11 cellular contexts compared by ENCODE assay signal in the genomic region with DNA sequence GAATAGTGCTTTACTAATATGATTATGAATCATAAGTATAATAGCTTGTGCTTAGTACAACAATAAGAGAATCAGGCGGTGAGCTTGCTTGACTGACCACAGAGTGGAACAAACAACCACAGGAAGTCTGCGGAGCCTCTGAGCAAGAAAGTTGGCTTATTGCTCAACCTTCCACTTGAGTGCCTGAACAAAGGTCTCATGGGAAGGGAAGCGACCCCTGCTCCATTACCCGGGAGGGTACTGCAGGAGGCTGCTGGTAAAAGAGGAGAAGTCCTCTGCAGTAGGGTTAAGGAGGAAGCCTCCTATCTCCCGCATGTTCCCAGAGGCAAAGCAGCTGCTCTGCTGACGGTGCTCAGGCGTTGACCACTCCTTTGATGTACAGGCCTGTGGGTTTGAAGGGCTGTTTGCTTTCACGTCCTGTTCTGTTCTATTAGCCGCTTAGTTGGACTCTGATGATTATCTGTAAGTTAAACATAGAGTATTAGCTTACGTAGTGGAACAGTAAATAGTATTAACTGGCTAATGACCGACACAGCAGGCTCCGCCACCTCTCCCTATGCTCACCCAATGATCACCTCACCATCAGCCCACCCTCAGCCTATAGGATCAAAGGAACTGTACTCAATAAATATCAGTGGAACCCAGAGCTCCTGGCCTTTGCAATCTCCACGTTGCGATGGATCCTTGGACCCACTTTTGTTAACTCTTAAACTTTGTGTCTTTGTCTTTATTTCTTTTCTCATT. TPM values are rescaled to one million over a fixed set of nuclear protein-coding genes. Genes with fewer than 3 reads are reported as not detected.
DNase-seq lines count a peak whose midpoint lies in the region; ATAC-seq, FAIRE-seq and TF ChIP-seq lines count a peak whose summit lies in the region.
"Had no signal": no experiment of that assay in that cellular context is flagged by ENCODE, and none has a peak within 500 bp of the region (broad histone marks: within the 10 kb centered on the region; RNA-seq: fewer than 3 reads in every experiment).

No MANE protein-coding gene starts in this region.

- no peaks in the 10 kb centered on the region for H3K36me3 ChIP-seq in MG63
- no peaks in the 10 kb centered on the region for H3K36me3 ChIP-seq in astrocyte (ENCODE audit: insufficient read depth, low read length)
- no peaks in the 10 kb centered on the region for H3K36me3 ChIP-seq in esophagus muscularis mucosa

- H3K4me2 ChIP-seq in astrocyte (ENCODE audit: low read length): peak overlapping the region; percentile 28

- TF ChIP-seq EP300 in esophagus muscularis mucosa (IDR thresholded peaks at IDR 0.05): no peak

- intact Hi-C loops in left colon (cut with DNase I, micrococcal nuclease): no loop called here
- intact Hi-C loops in esophagus muscularis mucosa (cut with DNase I): loop anchor here (5.0 kb wide), 3 partner anchors 64 to 194 kb away; no protein-coding TSS in a partner anchor

- peaks cover 36% of the 10 kb centered on the region for H3K27me3 Mint-ChIP-seq in astrocyte (ENCODE audit: low read depth, unreplicated experiment)

- TF ChIP-seq CTCF in astrocyte (IDR thresholded peaks at IDR 0.05; ENCODE audit: insufficient read depth, low read depth, low read length) (no peak), esophagus muscularis mucosa (IDR thresholded peaks at IDR 0.05) (no peak)

- no peaks in the 10 kb centered on the region for H3K36me3 Mint-ChIP-seq in astrocyte (ENCODE audit: low read depth, unreplicated experiment)
- H3K36me3 Mint-ChIP-seq: CD8-positive, alpha-beta memory T cell had no signal

- FAIRE-seq in astrocyte (lab: Jason Lieb, UNC): no peak
- FAIRE-seq: TTC549 had no signal

- no peak overlapping the region for H3K4me3 Mint-ChIP-seq in astrocyte (ENCODE audit: unreplicated experiment)
- H3K4me3 Mint-ChIP-seq: CD8-positive, alpha-beta memory T cell had no signal

- peaks cover 32% of the 10 kb centered on the region for H3K27me3 ChIP-seq in MG63
- peaks cover 42% of the 10 kb centered on the region for H3K27me3 ChIP-seq in astrocyte (ENCODE audit: insufficient read depth, low read length)
- H3K27me3 ChIP-seq in esophagus muscularis mucosa: peaks cover 3 to 61% (median 16%) of the 10 kb centered on the region in 4 donors

- no peaks in the 10 kb centered on the region for H4K20me1 ChIP-seq in astrocyte (ENCODE audit: insufficient read depth, low read length)

- no peak overlapping the region for H3K9ac ChIP-seq in astrocyte (ENCODE audit: low read length)

- DNase-seq in activated CD4-positive, alpha-beta T cell treated with anti-CD3 and anti-CD28 coated beads for 48 hours: peak; percentile 45
- no peak for DNase-seq in activated CD4-positive, alpha-beta T cell treated with anti-CD3 and anti-CD28 coated beads for 4 hours
- peak; percentile 26 for DNase-seq in MG63
- DNase-seq in astrocyte (ENCODE audit: low read depth): peak; percentile 81
- peak in 1 of 2 donors; percentile 55 for DNase-seq in left colon
- peak; percentile 25 for DNase-seq in superior temporal gyrus (ENCODE audit: extremely low spot score)
- DNase-seq in NCI-H2081 treated with DMSO at 0.1 percent for 48 hours (lab: John Stamatoyannopoulos, UW): no peak
- DNase-seq in esophagus muscularis mucosa (ENCODE audit: extremely low spot score): no peak

- peaks cover 9% of the 10 kb centered on the region for H3K4me1 ChIP-seq in astrocyte (ENCODE audit: insufficient read depth, low read length)
- peaks cover 0 to 8% (median 6%) of the 10 kb centered on the region in 4 donors for H3K4me1 ChIP-seq in esophagus muscularis mucosa

- H2AFZ ChIP-seq in astrocyte (ENCODE audit: low read depth, low read length): no peak overlapping the region

- H3K27ac ChIP-seq in astrocyte (ENCODE audit: low read depth, low read length): no peak overlapping the region
- no peak overlapping the region for H3K27ac ChIP-seq in esophagus muscularis mucosa (replicated peaks in 1 of 4)

- no peaks in the 10 kb centered on the region for H3K9me3 ChIP-seq in MG63
- no peaks in the 10 kb centered on the region for H3K9me3 ChIP-seq in astrocyte (ENCODE audit: insufficient read depth, low read depth, low read length)
- no peaks in the 10 kb centered on the region for H3K9me3 ChIP-seq in esophagus muscularis mucosa

- no peak for TF ChIP-seq POLR2A in esophagus muscularis mucosa (IDR thresholded peaks at IDR 0.05; ENCODE audit: low read depth)

- peak; percentile 20 for ATAC-seq in left colon

- H3K4me3 ChIP-seq in MG63 (no peak overlapping the region), astrocyte (ENCODE audit: insufficient read depth, low read depth, low read length) (no peak overlapping the region), esophagus muscularis mucosa (no peak overlapping the region)
- H3K4me3 ChIP-seq: skin epidermis had no signal

- peaks cover 2% of the 10 kb centered on the region for H3K9me3 Mint-ChIP-seq in astrocyte (ENCODE audit: unreplicated experiment)
- H3K9me3 Mint-ChIP-seq: CD8-positive, alpha-beta memory T cell had no signal

- no peaks in the 10 kb centered on the region for H3K79me2 ChIP-seq in astrocyte (ENCODE audit: insufficient read depth, low read length)

- WGBS in esophagus muscularis mucosa: 55% methylated on average over 14 of the region's 14 CpGs

- peak overlapping the region; percentile 21 for H3K27ac Mint-ChIP-seq in astrocyte (ENCODE audit: unreplicated experiment)

- H3K4me1 Mint-ChIP-seq in astrocyte (ENCODE audit: low read depth, unreplicated experiment): peaks cover 9% of the 10 kb centered on the region

RNA-seq across cellular contexts. Expression of a gene that starts 17.5 kb away (rescaled TPM):
- not detected in 2 replicates for total RNA-seq in MG63 (2014; rRNA removed; shearing (Covaris generic); ENCODE audit: low replicate concordance)
- total RNA-seq in astrocyte (not detected in 2 replicates), left colon (1 to 10 TPM in 1 of 2 donors, under 1 TPM in 1; 0.55 to 2.5 TPM), esophagus muscularis mucosa (1 to 10 TPM; 1.3 to 3.7 (median 2.0) TPM)
- total RNA-seq: CD8-positive, alpha-beta memory T cell had no signal

RNA-seq across cellular contexts. Expression of a gene that starts 31.1 kb away (rescaled TPM):
- not detected in 2 replicates for total RNA-seq in MG63 (2014; rRNA removed; shearing (Covaris generic); ENCODE audit: low replicate concordance)
- total RNA-seq in astrocyte (not detected in 2 replicates), left colon (under 1 TPM in 1 of 2 donors, not detected in 1; 0.82 TPM), esophagus muscularis mucosa (not detected)

RNA-seq across cellular contexts. Expression of a gene that starts 54.0 kb away (rescaled TPM):
- total RNA-seq in MG63 (2014; rRNA removed; shearing (Covaris generic); ENCODE audit: low replicate concordance): 0.23 TPM in 1 of 2 replicates, not detected in the other
- total RNA-seq in astrocyte: not detected in 2 replicates
- total RNA-seq in left colon: not detected
- 1 to 10 TPM in 1 of 4 donors, not detected in 3; 1.1 TPM for total RNA-seq in esophagus muscularis mucosa
- total RNA-seq: CD8-positive, alpha-beta memory T cell had no signal

Comparison
In these comparisons a context has a peak if more than half of its experiments do, and no peak if none do; other contexts are left out.
1. DNase-seq: peak in activated CD4-positive, alpha-beta T cell treated with anti-CD3 and anti-CD28 coated beads for 48 hours (single experiment), MG63 (single experiment), astrocyte (single experiment) and superior temporal gyrus (single experiment); none in activated CD4-positive, alpha-beta T cell treated with anti-CD3 and anti-CD28 coated beads for 4 hours (0 of 2), NCI-H2081 treated with DMSO at 0.1 percent for 48 hours (single experiment) and esophagus muscularis mucosa (single experiment).